1 cellular context compared by ENCODE assay signal in the genomic region with DNA sequence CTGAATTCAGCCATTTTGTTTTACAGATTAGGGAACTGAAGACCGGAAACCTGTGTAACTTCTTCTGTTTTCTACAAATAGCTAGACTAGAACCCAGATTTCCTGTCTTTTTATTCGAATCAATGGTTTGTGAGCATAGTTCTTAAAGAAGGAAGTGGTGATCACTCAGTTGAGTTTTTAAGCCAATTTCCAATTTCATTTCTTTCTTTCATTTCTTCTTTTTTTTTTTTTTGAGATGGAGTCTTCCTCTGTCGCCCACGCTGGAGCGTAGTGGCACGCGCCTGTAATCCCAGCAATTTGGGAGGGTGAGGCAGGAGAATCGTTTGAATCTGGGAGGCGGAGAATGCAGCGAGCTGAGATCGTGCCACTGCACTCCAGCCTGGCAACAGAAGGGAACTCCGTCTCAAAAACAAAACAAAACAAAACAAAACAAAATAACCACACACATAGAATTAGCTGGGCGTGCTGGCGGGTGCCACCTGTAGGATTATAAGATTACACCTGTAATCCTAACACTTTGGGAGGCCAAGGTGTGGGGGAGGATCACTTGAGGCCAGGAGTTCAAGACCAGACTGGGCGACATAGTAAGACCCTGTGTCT.
TF ChIP-seq lines count a peak whose summit lies in the region.

No MANE protein-coding gene starts in this region.

TF ChIP-seq in GM12878, 131 proteins besides CTCF, POLR2A, EP300 and RAD21 (continued from another document):
- TF ChIP-seq, protein P1, sequence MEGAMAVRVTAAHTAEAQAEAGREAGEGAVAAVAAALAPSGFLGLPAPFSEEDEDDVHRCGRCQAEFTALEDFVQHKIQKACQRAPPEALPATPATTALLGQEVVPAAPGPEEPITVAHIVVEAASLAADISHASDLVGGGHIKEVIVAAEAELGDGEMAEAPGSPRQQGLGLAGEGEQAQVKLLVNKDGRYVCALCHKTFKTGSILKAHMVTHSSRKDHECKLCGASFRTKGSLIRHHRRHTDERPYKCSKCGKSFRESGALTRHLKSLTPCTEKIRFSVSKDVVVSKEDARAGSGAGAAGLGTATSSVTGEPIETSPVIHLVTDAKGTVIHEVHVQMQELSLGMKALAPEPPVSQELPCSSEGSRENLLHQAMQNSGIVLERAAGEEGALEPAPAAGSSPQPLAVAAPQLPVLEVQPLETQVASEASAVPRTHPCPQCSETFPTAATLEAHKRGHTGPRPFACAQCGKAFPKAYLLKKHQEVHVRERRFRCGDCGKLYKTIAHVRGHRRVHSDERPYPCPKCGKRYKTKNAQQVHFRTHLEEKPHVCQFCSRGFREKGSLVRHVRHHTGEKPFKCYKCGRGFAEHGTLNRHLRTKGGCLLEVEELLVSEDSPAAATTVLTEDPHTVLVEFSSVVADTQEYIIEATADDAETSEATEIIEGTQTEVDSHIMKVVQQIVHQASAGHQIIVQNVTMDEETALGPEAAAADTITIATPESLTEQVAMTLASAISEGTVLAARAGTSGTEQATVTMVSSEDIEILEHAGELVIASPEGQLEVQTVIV (IDR thresholded peaks at IDR 0.05; ENCODE audit: borderline replicate concordance, partially characterized antibody): no peak
- TF ChIP-seq, protein P2, sequence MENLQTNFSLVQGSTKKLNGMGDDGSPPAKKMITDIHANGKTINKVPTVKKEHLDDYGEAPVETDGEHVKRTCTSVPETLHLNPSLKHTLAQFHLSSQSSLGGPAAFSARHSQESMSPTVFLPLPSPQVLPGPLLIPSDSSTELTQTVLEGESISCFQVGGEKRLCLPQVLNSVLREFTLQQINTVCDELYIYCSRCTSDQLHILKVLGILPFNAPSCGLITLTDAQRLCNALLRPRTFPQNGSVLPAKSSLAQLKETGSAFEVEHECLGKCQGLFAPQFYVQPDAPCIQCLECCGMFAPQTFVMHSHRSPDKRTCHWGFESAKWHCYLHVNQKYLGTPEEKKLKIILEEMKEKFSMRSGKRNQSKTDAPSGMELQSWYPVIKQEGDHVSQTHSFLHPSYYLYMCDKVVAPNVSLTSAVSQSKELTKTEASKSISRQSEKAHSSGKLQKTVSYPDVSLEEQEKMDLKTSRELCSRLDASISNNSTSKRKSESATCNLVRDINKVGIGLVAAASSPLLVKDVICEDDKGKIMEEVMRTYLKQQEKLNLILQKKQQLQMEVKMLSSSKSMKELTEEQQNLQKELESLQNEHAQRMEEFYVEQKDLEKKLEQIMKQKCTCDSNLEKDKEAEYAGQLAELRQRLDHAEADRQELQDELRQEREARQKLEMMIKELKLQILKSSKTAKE (IDR thresholded peaks at IDR 0.05; ENCODE audit: low read depth, poor library complexity, severe bottlenecking): peak; percentile 59
- peak; percentile 28; the same call in 1 of the 2 replicates for TF ChIP-seq GABPA (IDR thresholded peaks at IDR 0.05; ENCODE audit: low read depth)
- TF ChIP-seq SRF (IDR thresholded peaks at IDR 0.05; ENCODE audit: low read depth in 2 of 2, low read length in 2 of 2): no peak
- peak; percentile 74; the same call in 1 of the 2 replicates for TF ChIP-seq CBX5 (IDR thresholded peaks at IDR 0.05; ENCODE audit: low read depth)
- TF ChIP-seq PAX5 (IDR thresholded peaks at IDR 0.05; ENCODE audit: borderline replicate concordance, low read depth, low read length): no peak
- peak; percentile 29; the same call in 1 of the 3 replicates for TF ChIP-seq POU2F2 (IDR thresholded peaks at IDR 0.05; ENCODE audit: borderline replicate concordance, low read depth, low read length)
- no peak for TF ChIP-seq POLR2AphosphoS5 (IDR thresholded peaks at IDR 0.05; ENCODE audit: low read length)
- peak; percentile 95 to 96 for TF ChIP-seq IKZF2 (IDR thresholded peaks at IDR 0.05)
- TF ChIP-seq EED (IDR thresholded peaks at IDR 0.05; ENCODE audit: low read depth): peak; percentile 94
- TF ChIP-seq, protein P3, sequence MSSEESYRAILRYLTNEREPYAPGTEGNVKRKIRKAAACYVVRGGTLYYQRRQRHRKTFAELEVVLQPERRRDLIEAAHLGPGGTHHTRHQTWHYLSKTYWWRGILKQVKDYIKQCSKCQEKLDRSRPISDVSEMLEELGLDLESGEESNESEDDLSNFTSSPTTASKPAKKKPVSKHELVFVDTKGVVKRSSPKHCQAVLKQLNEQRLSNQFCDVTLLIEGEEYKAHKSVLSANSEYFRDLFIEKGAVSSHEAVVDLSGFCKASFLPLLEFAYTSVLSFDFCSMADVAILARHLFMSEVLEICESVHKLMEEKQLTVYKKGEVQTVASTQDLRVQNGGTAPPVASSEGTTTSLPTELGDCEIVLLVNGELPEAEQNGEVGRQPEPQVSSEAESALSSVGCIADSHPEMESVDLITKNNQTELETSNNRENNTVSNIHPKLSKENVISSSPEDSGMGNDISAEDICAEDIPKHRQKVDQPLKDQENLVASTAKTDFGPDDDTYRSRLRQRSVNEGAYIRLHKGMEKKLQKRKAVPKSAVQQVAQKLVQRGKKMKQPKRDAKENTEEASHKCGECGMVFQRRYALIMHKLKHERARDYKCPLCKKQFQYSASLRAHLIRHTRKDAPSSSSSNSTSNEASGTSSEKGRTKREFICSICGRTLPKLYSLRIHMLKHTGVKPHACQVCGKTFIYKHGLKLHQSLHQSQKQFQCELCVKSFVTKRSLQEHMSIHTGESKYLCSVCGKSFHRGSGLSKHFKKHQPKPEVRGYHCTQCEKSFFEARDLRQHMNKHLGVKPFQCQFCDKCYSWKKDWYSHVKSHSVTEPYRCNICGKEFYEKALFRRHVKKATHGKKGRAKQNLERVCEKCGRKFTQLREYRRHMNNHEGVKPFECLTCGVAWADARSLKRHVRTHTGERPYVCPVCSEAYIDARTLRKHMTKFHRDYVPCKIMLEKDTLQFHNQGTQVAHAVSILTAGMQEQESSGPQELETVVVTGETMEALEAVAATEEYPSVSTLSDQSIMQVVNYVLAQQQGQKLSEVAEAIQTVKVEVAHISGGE (CRISPR knock-in tag; IDR thresholded peaks at IDR 0.05): no peak
- peak; percentile 11; the same call in 1 of the 2 replicates for TF ChIP-seq CREM (IDR thresholded peaks at IDR 0.05; ENCODE audit: low read depth)
- no peak for TF ChIP-seq HDAC2 (IDR thresholded peaks at IDR 0.05)
- peak; percentile 50; the same call in 1 of the 2 replicates for TF ChIP-seq MTA3 (IDR thresholded peaks at IDR 0.05; ENCODE audit: borderline replicate concordance, low read length)
- no peak for TF ChIP-seq BCL11A (IDR thresholded peaks at IDR 0.05; ENCODE audit: low read depth, low read length)
- TF ChIP-seq ZBTB4 (CRISPR knock-in tag; IDR thresholded peaks at IDR 0.05): no peak
- TF ChIP-seq ATF2 (IDR thresholded peaks at IDR 0.05; ENCODE audit: low read length): peak; percentile 75
- peak; percentile 37; the same call in 1 of the 2 replicates for TF ChIP-seq BMI1 (IDR thresholded peaks at IDR 0.05; ENCODE audit: borderline replicate concordance)
- no peak for TF ChIP-seq NRF1 (conservative IDR thresholded peaks at IDR 0.05; ENCODE audit: low read depth, low read length)
- no peak for TF ChIP-seq EZH2 (IDR thresholded peaks at IDR 0.05; ENCODE audit: borderline replicate concordance, control insufficient read depth, low read depth, low read length)
- peak; percentile 85 for TF ChIP-seq SPI1 (IDR thresholded peaks at IDR 0.05; ENCODE audit: borderline replicate concordance, insufficient read depth, low read depth, low read length)
- peak; percentile 75 for TF ChIP-seq RUNX3 (IDR thresholded peaks at IDR 0.05; ENCODE audit: low read length)
- TF ChIP-seq, protein P4, sequence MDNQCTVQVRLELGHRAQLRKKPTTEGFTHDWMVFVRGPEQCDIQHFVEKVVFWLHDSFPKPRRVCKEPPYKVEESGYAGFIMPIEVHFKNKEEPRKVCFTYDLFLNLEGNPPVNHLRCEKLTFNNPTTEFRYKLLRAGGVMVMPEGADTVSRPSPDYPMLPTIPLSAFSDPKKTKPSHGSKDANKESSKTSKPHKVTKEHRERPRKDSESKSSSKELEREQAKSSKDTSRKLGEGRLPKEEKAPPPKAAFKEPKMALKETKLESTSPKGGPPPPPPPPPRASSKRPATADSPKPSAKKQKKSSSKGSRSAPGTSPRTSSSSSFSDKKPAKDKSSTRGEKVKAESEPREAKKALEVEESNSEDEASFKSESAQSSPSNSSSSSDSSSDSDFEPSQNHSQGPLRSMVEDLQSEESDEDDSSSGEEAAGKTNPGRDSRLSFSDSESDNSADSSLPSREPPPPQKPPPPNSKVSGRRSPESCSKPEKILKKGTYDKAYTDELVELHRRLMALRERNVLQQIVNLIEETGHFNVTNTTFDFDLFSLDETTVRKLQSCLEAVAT (IDR thresholded peaks at IDR 0.05): peak; percentile 88
- TF ChIP-seq LARP7 (IDR thresholded peaks at IDR 0.05): no peak
- TF ChIP-seq ZNF24 (IDR thresholded peaks at IDR 0.05): peak; percentile 95
- TF ChIP-seq, protein P5, sequence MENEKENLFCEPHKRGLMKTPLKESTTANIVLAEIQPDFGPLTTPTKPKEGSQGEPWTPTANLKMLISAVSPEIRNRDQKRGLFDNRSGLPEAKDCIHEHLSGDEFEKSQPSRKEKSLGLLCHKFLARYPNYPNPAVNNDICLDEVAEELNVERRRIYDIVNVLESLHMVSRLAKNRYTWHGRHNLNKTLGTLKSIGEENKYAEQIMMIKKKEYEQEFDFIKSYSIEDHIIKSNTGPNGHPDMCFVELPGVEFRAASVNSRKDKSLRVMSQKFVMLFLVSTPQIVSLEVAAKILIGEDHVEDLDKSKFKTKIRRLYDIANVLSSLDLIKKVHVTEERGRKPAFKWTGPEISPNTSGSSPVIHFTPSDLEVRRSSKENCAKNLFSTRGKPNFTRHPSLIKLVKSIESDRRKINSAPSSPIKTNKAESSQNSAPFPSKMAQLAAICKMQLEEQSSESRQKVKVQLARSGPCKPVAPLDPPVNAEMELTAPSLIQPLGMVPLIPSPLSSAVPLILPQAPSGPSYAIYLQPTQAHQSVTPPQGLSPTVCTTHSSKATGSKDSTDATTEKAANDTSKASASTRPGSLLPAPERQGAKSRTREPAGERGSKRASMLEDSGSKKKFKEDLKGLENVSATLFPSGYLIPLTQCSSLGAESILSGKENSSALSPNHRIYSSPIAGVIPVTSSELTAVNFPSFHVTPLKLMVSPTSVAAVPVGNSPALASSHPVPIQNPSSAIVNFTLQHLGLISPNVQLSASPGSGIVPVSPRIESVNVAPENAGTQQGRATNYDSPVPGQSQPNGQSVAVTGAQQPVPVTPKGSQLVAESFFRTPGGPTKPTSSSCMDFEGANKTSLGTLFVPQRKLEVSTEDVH (IDR thresholded peaks at IDR 0.05; ENCODE audit: low read depth, partially characterized antibody): no peak
- TF ChIP-seq TBL1XR1 (IDR thresholded peaks at IDR 0.05; ENCODE audit: low read depth, low read length): no peak
